In the genomic region with DNA sequence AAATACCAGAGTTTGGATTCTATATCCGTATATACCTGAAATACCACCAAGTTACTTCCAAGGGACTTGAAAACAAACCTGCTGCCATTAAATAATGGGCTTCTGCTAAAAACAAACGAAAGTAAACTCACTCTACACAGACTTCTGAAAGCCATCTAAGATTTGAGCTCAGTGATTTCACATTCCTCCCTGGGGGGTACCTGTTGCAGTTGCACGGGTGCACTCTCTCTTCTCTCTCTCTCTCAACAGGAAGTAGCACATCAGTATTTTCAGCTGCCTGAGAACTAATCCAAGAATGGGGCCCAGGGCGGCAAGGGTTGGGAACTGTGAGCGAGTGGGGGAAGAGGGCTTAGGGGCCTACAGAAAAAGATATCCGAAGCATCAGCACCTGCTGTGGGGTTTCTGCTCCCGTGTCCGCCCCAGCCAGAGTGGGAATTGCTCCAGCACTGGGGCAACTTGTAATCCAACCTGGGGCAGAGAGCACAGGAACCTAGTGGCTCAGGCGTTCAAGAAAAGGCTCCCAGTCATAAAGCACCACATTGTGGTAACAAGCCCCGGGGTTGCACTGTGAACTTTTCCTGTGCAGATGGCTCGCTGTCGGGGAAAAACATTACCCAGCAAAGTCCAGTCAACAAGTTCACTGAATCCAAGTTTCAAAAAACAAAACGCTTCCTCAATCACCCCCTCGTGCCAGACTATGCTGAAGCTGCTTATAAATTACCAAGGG, we compare ENCODE assay signal across 8 cellular contexts.
DNase-seq lines count a peak whose midpoint lies in the region; ATAC-seq and TF ChIP-seq lines count a peak whose summit lies in the region.

No MANE protein-coding gene starts in this region.

- H3K9ac ChIP-seq in DND-41 (ENCODE audit: low read depth, low read length) (peak overlapping the region; percentile 64), neuronal stem cell (ENCODE audit: low read depth, low read length, poor library complexity) (no peak overlapping the region)

- H3K9me3 Mint-ChIP-seq in T-helper 1 cell treated with Interleukin-12 subunit alpha and Interleukin-12 subunit beta and Interleukin-4 antibody, amounts not matched to agents 30 μg/mL and 1 μg/mL, for 36 hours = no peaks in the 10 kb centered on the region

- in situ Hi-C loops in G401 (cut with HindIII; ENCODE audit: low sequenced_read_pairs) = no loop called here

- H3K27me3 ChIP-seq in DND-41 (ENCODE audit: insufficient read depth, low read length, poor library complexity) (no peaks in the 10 kb centered on the region), neuronal stem cell (ENCODE audit: control insufficient read depth in 3 of 3, insufficient read depth in 3 of 3, low read depth in 1 of 3, low read length in 3 of 3) (no peaks in the 10 kb centered on the region)

- H3K23ac ChIP-seq in neuronal stem cell (ENCODE audit: low read depth, low read length, poor library complexity) = no peak overlapping the region

- H2AFZ ChIP-seq in DND-41 (ENCODE audit: low read depth, low read length) = peak overlapping the region; percentile 91
- no peak overlapping the region for H2AFZ ChIP-seq in neuronal stem cell (ENCODE audit: low read length)

- DNase-seq in DND-41 (peak; percentile 82), epithelial cell of prostate (ENCODE audit: low read depth, low spot score) (no peak), neuronal stem cell (ENCODE audit: low spot score) (no peak), G401 (ENCODE audit: low spot score) (no peak), epidermal melanocyte (ENCODE audit: insufficient read length, low spot score) (no peak)

- H3K36me3 Mint-ChIP-seq in T-helper 1 cell treated with Interleukin-12 subunit alpha and Interleukin-12 subunit beta and Interleukin-4 antibody, amounts not matched to agents 30 μg/mL and 1 μg/mL, for 36 hours (ENCODE audit: low read depth) = no peaks in the 10 kb centered on the region

- H4K20me1 ChIP-seq in DND-41 (ENCODE audit: insufficient read depth, low read length) = no peaks in the 10 kb centered on the region

- peak overlapping the region; percentile 29 for H3K18ac ChIP-seq in neuronal stem cell (ENCODE audit: low read length)

- no peak overlapping the region for H2AK5ac ChIP-seq in neuronal stem cell (ENCODE audit: low read depth, low read length)

- H3K79me2 ChIP-seq in DND-41 (ENCODE audit: insufficient read depth, low read length) = no peaks in the 10 kb centered on the region

- peak; percentile 46 for TF ChIP-seq CTCF in DND-41 (IDR thresholded peaks at IDR 0.05; ENCODE audit: borderline replicate concordance, extremely low read depth, low read length, poor library complexity, severe bottlenecking)

- H3K27ac Mint-ChIP-seq in T-helper 1 cell treated with Interleukin-12 subunit alpha and Interleukin-12 subunit beta and Interleukin-4 antibody, amounts not matched to agents 30 μg/mL and 1 μg/mL, for 36 hours = peak overlapping the region; percentile 43

- no peak overlapping the region for H4K91ac ChIP-seq in neuronal stem cell (ENCODE audit: low read depth, low read length, poor library complexity)

- H2BK120ac ChIP-seq in neuronal stem cell (ENCODE audit: low read depth, low read length) = no peak overlapping the region

- H2BK5ac ChIP-seq in neuronal stem cell (ENCODE audit: low read length) = no peak overlapping the region

- no peak overlapping the region for H2BK12ac ChIP-seq in neuronal stem cell (ENCODE audit: low read length)

- peaks cover 17% of the 10 kb centered on the region for H3K4me1 Mint-ChIP-seq in T-helper 1 cell treated with Interleukin-12 subunit alpha and Interleukin-12 subunit beta and Interleukin-4 antibody, amounts not matched to agents 30 μg/mL and 1 μg/mL, for 36 hours (ENCODE audit: low read depth)

- peak overlapping the region; percentile 70 for H3K4me3 Mint-ChIP-seq in T-helper 1 cell treated with Interleukin-12 subunit alpha and Interleukin-12 subunit beta and Interleukin-4 antibody, amounts not matched to agents 30 μg/mL and 1 μg/mL, for 36 hours

- peak overlapping the region in 1 of 2 experiments; percentile 59; a peak in 2 of 4 replicates for H3K4me3 ChIP-seq in DND-41 (ENCODE audit: low read depth in 1 of 2, low read length in 2 of 2)
- no peak overlapping the region for H3K4me3 ChIP-seq in neuronal stem cell (ENCODE audit: low read length in 2 of 2)

- no CpG with 5 or more reads among the region's 14 CpGs for WGBS in neuronal stem cell (ENCODE audit: extremely low coverage in 2 of 2, insufficient read length in 2 of 2, insufficient replicate concordance in 1 of 2), 2 donors

- no peak overlapping the region for H4K8ac ChIP-seq in neuronal stem cell (ENCODE audit: low read depth, low read length)

- peak; percentile 80 for ATAC-seq in DND-41 (ENCODE audit: insufficient read depth, low read depth)
- ATAC-seq in GM19397 (IDR thresholded peaks at IDR 0.05; ENCODE audit: unreplicated experiment) = peak; percentile 80
- peak; percentile 83 for ATAC-seq in HG03432 (IDR thresholded peaks at IDR 0.05; ENCODE audit: unreplicated experiment)

- H3K27me3 Mint-ChIP-seq in T-helper 1 cell treated with Interleukin-12 subunit alpha and Interleukin-12 subunit beta and Interleukin-4 antibody, amounts not matched to agents 30 μg/mL and 1 μg/mL, for 36 hours (ENCODE audit: low read depth) = peaks cover 40% of the 10 kb centered on the region

- H3K4ac ChIP-seq in neuronal stem cell (ENCODE audit: low read length) = no peak overlapping the region

- H2BK15ac ChIP-seq in neuronal stem cell (ENCODE audit: low read length) = no peak overlapping the region

- H3K4me2 ChIP-seq in DND-41 (ENCODE audit: insufficient read depth, low read length) (peak overlapping the region; percentile 83), neuronal stem cell (ENCODE audit: insufficient read depth, low read length, poor library complexity, severe bottlenecking) (no peak overlapping the region)

- H3K4me1 ChIP-seq in DND-41 (ENCODE audit: insufficient read depth, low read length) (peaks cover 32% of the 10 kb centered on the region), neuronal stem cell (ENCODE audit: control insufficient read depth in 2 of 2, insufficient read depth in 1 of 2, low read depth in 1 of 2, low read length in 2 of 2) (peaks cover 46 to 74% of the 10 kb centered on the region in 2 donors)

- no peaks in the 10 kb centered on the region for H3K36me3 ChIP-seq in DND-41 (ENCODE audit: insufficient read depth, low read length)
- H3K36me3 ChIP-seq in neuronal stem cell (replicated peaks in 1 of 2; ENCODE audit: control insufficient read depth in 2 of 2, insufficient read depth in 2 of 2, low read length in 2 of 2) = no peaks in the 10 kb centered on the region

- H3K27ac ChIP-seq in DND-41 (ENCODE audit: low read length) (peak overlapping the region; percentile 95), epithelial cell of prostate (peak overlapping the region; percentile 69), neuronal stem cell (replicated peaks; ENCODE audit: low read length) (peak overlapping the region; percentile 33)

- no peak overlapping the region for H3K14ac ChIP-seq in neuronal stem cell (ENCODE audit: low read length)

- H3K79me1 ChIP-seq in neuronal stem cell (ENCODE audit: low read depth, low read length) = no peaks in the 10 kb centered on the region

- H3K9me3 ChIP-seq in DND-41 (ENCODE audit: insufficient read depth, low read length, severe bottlenecking) (no peaks in the 10 kb centered on the region), neuronal stem cell (replicated peaks in 1 of 2; ENCODE audit: control insufficient read depth in 2 of 2, insufficient read depth in 1 of 2, low read depth in 1 of 2, low read length in 2 of 2) (no peaks in the 10 kb centered on the region)

Comparison
In these comparisons a context has a peak if more than half of its experiments do, and no peak if none do; other contexts are left out.
1. H3K27ac ChIP-seq: peak in every context shown above with its lines; median percentile 95 in DND-41; 69 in epithelial cell of prostate; 33 in neuronal stem cell.